In the genomic region with DNA sequence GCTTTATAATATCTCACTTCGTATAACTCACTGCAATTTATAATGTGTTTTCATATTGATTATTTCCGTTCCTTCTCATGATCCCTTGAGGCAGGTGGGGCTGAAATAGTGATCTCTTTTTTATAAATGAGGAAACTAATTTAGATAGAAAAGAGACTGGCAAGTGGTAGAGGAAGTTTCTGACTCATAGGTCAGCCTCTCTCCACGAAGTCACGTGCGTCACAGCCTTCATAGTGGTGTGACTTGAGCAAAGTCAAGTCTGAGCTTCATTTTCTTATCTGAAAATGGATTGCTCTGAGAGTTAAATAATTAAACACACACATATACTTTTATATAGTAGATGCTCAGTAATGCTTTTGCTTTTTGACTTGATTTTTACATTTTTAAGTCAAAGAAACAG, we compare ENCODE assay signal across 11 cellular contexts. TPM values are rescaled to one million over a fixed set of nuclear protein-coding genes. Genes with fewer than 3 reads are reported as not detected.
DNase-seq lines count a peak whose midpoint lies in the region; TF ChIP-seq lines count a peak whose summit lies in the region.
"Had no signal": no experiment of that assay in that cellular context is flagged by ENCODE, and none has a peak within 500 bp of the region (broad histone marks: within the 10 kb centered on the region; RNA-seq: fewer than 3 reads in every experiment).

No MANE protein-coding gene starts in this region.

- TF ChIP-seq CTCF in fibroblast of pulmonary artery (IDR thresholded peaks at IDR 0.05; ENCODE audit: low read length, missing control alignments) (no peak), progenitor cell of endocrine pancreas (IDR thresholded peaks at IDR 0.05; ENCODE audit: unreplicated experiment) (no peak)

- H3K27me3 Mint-ChIP-seq in activated naive CD4-positive, alpha-beta T cell treated with anti-CD3 and anti-CD28 coated beads, Interleukin-2, amount 10 ng/mL, durations not matched to agents 7 days and 5 days, result peaks cover 10% of the 10 kb centered on the region
- H3K27me3 Mint-ChIP-seq in progenitor cell of endocrine pancreas, result peaks cover 8% of the 10 kb centered on the region

- no peaks in the 10 kb centered on the region for H3K9me3 Mint-ChIP-seq in activated naive CD4-positive, alpha-beta T cell treated with anti-CD3 and anti-CD28 coated beads, Interleukin-2, amount 10 ng/mL, durations not matched to agents 7 days and 5 days
- H3K9me3 Mint-ChIP-seq in progenitor cell of endocrine pancreas (ENCODE audit: low read depth), result peaks cover 2% of the 10 kb centered on the region

- DNase-seq in stimulated activated CD4-positive, alpha-beta T cell treated with anti-CD3 and anti-CD28 coated beads, Interleukin-1b, Interleukin-23, amount 100 ng/mL, for 48 hours, result peak; percentile 34
- no peak for DNase-seq in stimulated activated CD4-positive, alpha-beta T cell treated with anti-CD3 and anti-CD28 coated beads, Interleukin-2, amount 100 ng/mL, for 48 hours
- DNase-seq in SK-MEL-5 (ENCODE audit: low read depth, low spot score), result peak; percentile 86
- peak; percentile 73 for DNase-seq in fibroblast of pulmonary artery (ENCODE audit: low read depth)
- peak; percentile 62 for DNase-seq in ureter (ENCODE audit: low spot score)
- DNase-seq in activated naive CD4-positive, alpha-beta T cell treated with anti-CD3 and anti-CD28 coated beads, Interleukin-2, amount 10 ng/mL, durations not matched to agents 7 days and 5 days, result no peak
- DNase-seq in progenitor cell of endocrine pancreas (ENCODE audit: low spot score, unreplicated experiment), result no peak
- no peak for DNase-seq in T1000 (lab: John Stamatoyannopoulos, UW)
- DNase-seq: activated effector memory CD4-positive, alpha-beta T cell treated with anti-CD3 and anti-CD28 coated beads, Interleukin-2, amount 50 U/mL, for 16 hours; DND-41; gastrocnemius medialis had no signal

- CTCF ChIA-PET in activated naive CD4-positive, alpha-beta T cell treated with anti-CD3 and anti-CD28 coated beads, Interleukin-2, amount 10 ng/mL, durations not matched to agents 7 days and 5 days (lab: Charles Lee), result no interaction called here

- H3K4me1 Mint-ChIP-seq in activated naive CD4-positive, alpha-beta T cell treated with anti-CD3 and anti-CD28 coated beads, Interleukin-2, amount 10 ng/mL, durations not matched to agents 7 days and 5 days, result no peaks in the 10 kb centered on the region
- H3K4me1 Mint-ChIP-seq in progenitor cell of endocrine pancreas (ENCODE audit: low read depth), result no peaks in the 10 kb centered on the region

- no peak overlapping the region for H3K4me3 ChIP-seq in fibroblast of pulmonary artery (replicated peaks; ENCODE audit: low read depth, low read length)
- H3K4me3 ChIP-seq: gastrocnemius medialis had no signal

- no peak overlapping the region for H3K4me3 Mint-ChIP-seq in activated naive CD4-positive, alpha-beta T cell treated with anti-CD3 and anti-CD28 coated beads, Interleukin-2, amount 10 ng/mL, durations not matched to agents 7 days and 5 days
- H3K4me3 Mint-ChIP-seq in progenitor cell of endocrine pancreas (ENCODE audit: low read depth), result no peak overlapping the region

- no peaks in the 10 kb centered on the region for H3K36me3 Mint-ChIP-seq in activated naive CD4-positive, alpha-beta T cell treated with anti-CD3 and anti-CD28 coated beads, Interleukin-2, amount 10 ng/mL, durations not matched to agents 7 days and 5 days
- H3K36me3 Mint-ChIP-seq in progenitor cell of endocrine pancreas (ENCODE audit: insufficient read depth), result peaks cover 3% of the 10 kb centered on the region

- no peak overlapping the region for H3K27ac Mint-ChIP-seq in activated naive CD4-positive, alpha-beta T cell treated with anti-CD3 and anti-CD28 coated beads, Interleukin-2, amount 10 ng/mL, durations not matched to agents 7 days and 5 days
- H3K27ac Mint-ChIP-seq in progenitor cell of endocrine pancreas, result no peak overlapping the region

- in situ Hi-C loops in SK-MEL-5 (cut with HindIII; ENCODE audit: low pct_unique_long_range_greater_than_20kb, low sequenced_read_pairs), result no loop called here

RNA-seq across cellular contexts. Expression of gene ABCG5, which starts 19.9 kb away (rescaled TPM):
- 0.08 and 0.11 TPM in 2 replicates for total RNA-seq in SK-MEL-5 (2014; rRNA removed; shearing (Covaris generic))
- 0.12 TPM in 1 of 2 replicates, not detected in the other for polyA plus RNA-seq in SK-MEL-5 (2015; cell fraction: cytosol; rRNA removed)
- not detected in 2 replicates for polyA plus RNA-seq in SK-MEL-5 (2015; cell fraction: nucleus; rRNA removed)
- total RNA-seq in ureter, result not detected
- total RNA-seq in progenitor cell of endocrine pancreas, result not detected in 2 replicates
- total RNA-seq: gastrocnemius medialis had no signal

RNA-seq across cellular contexts. Expression of gene ABCG8, which starts 20.0 kb away (rescaled TPM):
- total RNA-seq in SK-MEL-5 (2014; rRNA removed; shearing (Covaris generic)), result not detected in 2 replicates
- polyA plus RNA-seq in SK-MEL-5 (2015; cell fraction: cytosol; rRNA removed), result not detected in 2 replicates
- polyA plus RNA-seq in SK-MEL-5 (2015; cell fraction: nucleus; rRNA removed), result 0.02 TPM in 1 of 2 replicates, not detected in the other
- total RNA-seq in ureter (not detected), progenitor cell of endocrine pancreas (not detected in 2 replicates)

RNA-seq across cellular contexts. Expression of gene DYNC2LI1, which starts 44.9 kb away (rescaled TPM):
- 61.7 and 75.9 TPM in 2 replicates for total RNA-seq in SK-MEL-5 (2014; rRNA removed; shearing (Covaris generic))
- polyA plus RNA-seq in SK-MEL-5 (2015; cell fraction: cytosol; rRNA removed), result 31.1 and 39.6 TPM in 2 replicates
- 68.5 and 72.8 TPM in 2 replicates for polyA plus RNA-seq in SK-MEL-5 (2015; cell fraction: nucleus; rRNA removed)
- total RNA-seq in ureter, result 35.6 TPM
- total RNA-seq in progenitor cell of endocrine pancreas, result 29.2 and 30.1 TPM in 2 replicates

Comparison
In these comparisons a context has a peak if more than half of its experiments do, and no peak if none do; other contexts are left out.
1. DNase-seq: peak in stimulated activated CD4-positive, alpha-beta T cell treated with anti-CD3 and anti-CD28 coated beads, Interleukin-1b, Interleukin-23, amount 100 ng/mL, for 48 hours (single experiment), SK-MEL-5 (single experiment), fibroblast of pulmonary artery (single experiment) and ureter (single experiment); none in stimulated activated CD4-positive, alpha-beta T cell treated with anti-CD3 and anti-CD28 coated beads, Interleukin-2, amount 100 ng/mL, for 48 hours (0 of 2), activated naive CD4-positive, alpha-beta T cell treated with anti-CD3 and anti-CD28 coated beads, Interleukin-2, amount 10 ng/mL, durations not matched to agents 7 days and 5 days (single experiment), progenitor cell of endocrine pancreas (single experiment) and T1000 (single experiment).